In genomic region chr11:110098645-110099044, GRCh38 we compare ENCODE assay signal across 8 cellular contexts. TPM values are rescaled to one million over a fixed set of nuclear protein-coding genes. Genes with fewer than 3 reads are reported as not detected.
DNase-seq lines count a peak whose midpoint lies in the region; ATAC-seq and TF ChIP-seq lines count a peak whose summit lies in the region.

No MANE protein-coding gene starts in this region.

- no peaks in the 10 kb centered on the region for H3K27me3 ChIP-seq in Panc1 (ENCODE audit: control insufficient read depth, insufficient read depth, low read length)
- H3K27me3 ChIP-seq in aorta (ENCODE audit: control insufficient read depth in 1 of 2, insufficient read depth in 2 of 2, low read length in 1 of 2): no peaks in the 10 kb centered on the region

- H3K9me3 ChIP-seq in Panc1 (ENCODE audit: control insufficient read depth, insufficient read depth, low read depth, low read length) (no peaks in the 10 kb centered on the region), aorta (ENCODE audit: control insufficient read depth, low read length) (no peaks in the 10 kb centered on the region)

- no TSS peak for BruUV-seq in Panc1 (replicated peaks; lab: Mats Ljungman, UMichigan)

- TF ChIP-seq CTCF in Panc1 (IDR thresholded peaks at IDR 0.05) (no peak), lower leg skin (IDR thresholded peaks at IDR 0.05) (no peak)

- TF ChIP-seq POLR2A in lower leg skin (IDR thresholded peaks at IDR 0.05): no peak

- H3K4me3 ChIP-seq in Panc1 (ENCODE audit: low read depth in 2 of 2, low read length in 2 of 2) (no peak overlapping the region), aorta (ENCODE audit: low read length in 2 of 2) (no peak overlapping the region), lower leg skin (ENCODE audit: low read depth, poor library complexity, severe bottlenecking) (no peak overlapping the region)

- DNase-seq in DMS53 (lab: John Stamatoyannopoulos, UW): peak; percentile 37
- no peak for DNase-seq in Panc1 (ENCODE audit: low read depth, low spot score)
- no peak for DNase-seq in aorta
- no peak for DNase-seq in C1 segment of cervical spinal cord (lab: John Stamatoyannopoulos, UW)
- no peak for DNase-seq in NCI-H446 treated with DMSO at 0.1 percent for 48 hours (lab: John Stamatoyannopoulos, UW)
- no peak for DNase-seq in lower leg skin (ENCODE audit: low spot score in 2 of 2)

- 19 to 34% methylated on average over 1 of the region's 1 CpG for WGBS in aorta, 2 donors
- WGBS in lower leg skin, 2 donors: 51 to 67% methylated on average over 1 of the region's 1 CpG

- intact Hi-C loops in Panc1 (cut with micrococcal nuclease; ENCODE audit: unreplicated experiment): no loop called here
- intact Hi-C loops in aorta (cut with DNase I): loop anchor here (10.0 kb wide), 3 partner anchors 56 to 1874 kb away; partner anchors contain the start of genes ATM (in 1 of the 2) and NPAT (in 1 of the 2)
- intact Hi-C loops in lower leg skin (cut with DNase I; ENCODE audit: low total_unique reads): no loop called here

- CTCF ChIA-PET in Panc1 (lab: Charles Lee): no interaction called here

- no peaks in the 10 kb centered on the region for H3K36me3 ChIP-seq in Panc1 (ENCODE audit: control insufficient read depth, insufficient read depth, low read length)
- H3K36me3 ChIP-seq in aorta (ENCODE audit: control insufficient read depth in 1 of 2, insufficient read depth in 2 of 2, low read length in 1 of 2): no peaks in the 10 kb centered on the region

- H3K4me1 ChIP-seq in Panc1 (ENCODE audit: control insufficient read depth, insufficient read depth, low read length): peaks cover 34% of the 10 kb centered on the region
- H3K4me1 ChIP-seq in aorta (ENCODE audit: control insufficient read depth in 1 of 2, insufficient read depth in 2 of 2, low read length in 2 of 2): peaks cover 0 to 9% of the 10 kb centered on the region in 2 donors

- ATAC-seq in GM19372 (IDR thresholded peaks at IDR 0.05; ENCODE audit: low read depth, unreplicated experiment) (peak; percentile 74), HG03064 (IDR thresholded peaks at IDR 0.05; ENCODE audit: low read depth, unreplicated experiment) (peak; percentile 56), Panc1 (peak; percentile 73), aorta (ENCODE audit: low FRiP score) (no peak)

- no peak overlapping the region for H3K27ac ChIP-seq in Panc1 (ENCODE audit: low read length)
- no peak overlapping the region for H3K27ac ChIP-seq in aorta (ENCODE audit: low read depth in 1 of 2, low read length in 2 of 2)

- in situ Hi-C loops in Panc1 (cut with HindIII; ENCODE audit: low pct_unique_long_range_greater_than_20kb, low sequenced_read_pairs): no loop called here

- POLR2A ChIA-PET in Panc1 (lab: Charles Lee): no interaction called here

RNA-seq across cellular contexts. Expression of gene ZC3H12C, which starts 5.5 kb away (rescaled TPM):
- 13.5 TPM for total RNA-seq in Panc1 (2021; ENCODE audit: unreplicated experiment)
- polyA plus RNA-seq in Panc1 (2012; ENCODE audit: insufficient read length): 4.2 TPM
- total RNA-seq in aorta: 10 to 100 TPM; 17.2 to 17.9 TPM
- 1 to 10 TPM; 1.1 to 2.1 TPM for polyA plus RNA-seq in aorta
- total RNA-seq in lower leg skin: 10 to 100 TPM; 13.7 to 22.6 (median 14.6) TPM

Comparison
In these comparisons a context has a peak if more than half of its experiments do, and no peak if none do; other contexts are left out.
1. intact Hi-C loops: an anchor here in aorta (10.0 kb wide); none called in Panc1 and lower leg skin.